Comparison of ENCODE assay signal across 17 cellular contexts in genomic region chr10:8278099-8278498, GRCh38.
DNase-seq lines count a peak whose midpoint lies in the region; ATAC-seq and TF ChIP-seq lines count a peak whose summit lies in the region.
"Had no signal": no experiment of that assay in that cellular context is flagged by ENCODE, and none has a peak within 500 bp of the region (broad histone marks: within the 10 kb centered on the region; RNA-seq: fewer than 3 reads in every experiment).

No MANE protein-coding gene starts in this region.

- no peak overlapping the region for H3K27ac Mint-ChIP-seq in activated CD8-positive, alpha-beta memory T cell treated with anti-CD3 and anti-CD28 coated beads, Interleukin-2, amount 10 ng/mL, durations not matched to agents 7 days and 5 days
- no peak overlapping the region for H3K27ac Mint-ChIP-seq in activated CD4-positive, alpha-beta memory T cell treated with anti-CD3 and anti-CD28 coated beads, Interleukin-2, amount 10 ng/mL, durations not matched to agents 7 days and 5 days
- H3K27ac Mint-ChIP-seq: CD4-positive, alpha-beta T cell had no signal

- TF ChIP-seq CTCF in GM06990 (IDR thresholded peaks at IDR 0.05; ENCODE audit: insufficient read depth, low read length, poor library complexity, severe bottlenecking), result no peak

- DNase-seq in activated CD8-positive, alpha-beta memory T cell treated with anti-CD3 and anti-CD28 coated beads, Interleukin-2, amount 10 ng/mL, durations not matched to agents 7 days and 5 days, result peak; percentile 67
- no peak for DNase-seq in activated CD8-positive, alpha-beta memory T cell treated with anti-CD3 and anti-CD28 coated beads, Interleukin-2, amount 50 U/mL, for 4 hours
- DNase-seq in GM06990 (ENCODE audit: extremely low read depth, insufficient read length) (peak; percentile 28), NCI-H69 (lab: John Stamatoyannopoulos, UW) (no peak)
- DNase-seq in activated CD4-positive, alpha-beta memory T cell treated with anti-CD3 and anti-CD28 coated beads, Interleukin-2, amount 10 ng/mL, durations not matched to agents 7 days and 5 days, result peak; percentile 28
- DNase-seq in effector CD4-positive, alpha-beta T cell, result no peak
- DNase-seq: AML-193; Calu3; CD4-positive, alpha-beta T cell; DMS79; GOT3; Kasumi-1; NCI-H1930; NCI-H2171; SHP77 treated with DMSO at 0.1 percent for 48 hours had no signal

- no peak overlapping the region for H3K4me3 Mint-ChIP-seq in activated CD8-positive, alpha-beta memory T cell treated with anti-CD3 and anti-CD28 coated beads, Interleukin-2, amount 10 ng/mL, durations not matched to agents 7 days and 5 days
- no peak overlapping the region for H3K4me3 Mint-ChIP-seq in activated CD4-positive, alpha-beta memory T cell treated with anti-CD3 and anti-CD28 coated beads, Interleukin-2, amount 10 ng/mL, durations not matched to agents 7 days and 5 days
- H3K4me3 Mint-ChIP-seq: CD4-positive, alpha-beta T cell had no signal

- peaks cover 14% of the 10 kb centered on the region for H3K4me1 Mint-ChIP-seq in activated CD8-positive, alpha-beta memory T cell treated with anti-CD3 and anti-CD28 coated beads, Interleukin-2, amount 10 ng/mL, durations not matched to agents 7 days and 5 days
- peaks cover 15% of the 10 kb centered on the region for H3K4me1 Mint-ChIP-seq in activated CD4-positive, alpha-beta memory T cell treated with anti-CD3 and anti-CD28 coated beads, Interleukin-2, amount 10 ng/mL, durations not matched to agents 7 days and 5 days

- peak; percentile 61 for ATAC-seq in activated CD8-positive, alpha-beta memory T cell treated with anti-CD3 and anti-CD28 coated beads, Interleukin-2, amount 10 ng/mL, durations not matched to agents 7 days and 5 days
- peak; percentile 76 for ATAC-seq in GM19351 (IDR thresholded peaks at IDR 0.05; ENCODE audit: unreplicated experiment)
- ATAC-seq in HG02798 (IDR thresholded peaks at IDR 0.05; ENCODE audit: poor library complexity, unreplicated experiment), result no peak

- POLR2A ChIA-PET in activated CD4-positive, alpha-beta memory T cell treated with anti-CD3 and anti-CD28 coated beads, Interleukin-2, amount 10 ng/mL, durations not matched to agents 7 days and 5 days (lab: Charles Lee), result no interaction called here

- H3K27me3 Mint-ChIP-seq in activated CD8-positive, alpha-beta memory T cell treated with anti-CD3 and anti-CD28 coated beads, Interleukin-2, amount 10 ng/mL, durations not matched to agents 7 days and 5 days, result no peaks in the 10 kb centered on the region
- no peaks in the 10 kb centered on the region for H3K27me3 Mint-ChIP-seq in activated CD4-positive, alpha-beta memory T cell treated with anti-CD3 and anti-CD28 coated beads, Interleukin-2, amount 10 ng/mL, durations not matched to agents 7 days and 5 days
- H3K27me3 Mint-ChIP-seq: CD4-positive, alpha-beta T cell had no signal

- no peaks in the 10 kb centered on the region for H3K27me3 ChIP-seq in GM06990 (replicated peaks; ENCODE audit: control insufficient read depth, insufficient read depth, low read length)

- H3K36me3 Mint-ChIP-seq in activated CD8-positive, alpha-beta memory T cell treated with anti-CD3 and anti-CD28 coated beads, Interleukin-2, amount 10 ng/mL, durations not matched to agents 7 days and 5 days, result peaks cover 3% of the 10 kb centered on the region
- peaks cover 5% of the 10 kb centered on the region for H3K36me3 Mint-ChIP-seq in activated CD4-positive, alpha-beta memory T cell treated with anti-CD3 and anti-CD28 coated beads, Interleukin-2, amount 10 ng/mL, durations not matched to agents 7 days and 5 days (ENCODE audit: low read depth)

- H3K4me3 ChIP-seq in GM06990 (replicated peaks; ENCODE audit: low read depth, low read length), result no peak overlapping the region

- peaks cover 2% of the 10 kb centered on the region for H3K9me3 Mint-ChIP-seq in activated CD8-positive, alpha-beta memory T cell treated with anti-CD3 and anti-CD28 coated beads, Interleukin-2, amount 10 ng/mL, durations not matched to agents 7 days and 5 days (ENCODE audit: low read depth)
- H3K9me3 Mint-ChIP-seq in activated CD4-positive, alpha-beta memory T cell treated with anti-CD3 and anti-CD28 coated beads, Interleukin-2, amount 10 ng/mL, durations not matched to agents 7 days and 5 days, result no peaks in the 10 kb centered on the region
- H3K9me3 Mint-ChIP-seq: CD4-positive, alpha-beta T cell had no signal

- H3K36me3 ChIP-seq in GM06990 (ENCODE audit: control insufficient read depth, insufficient read depth, low read length), result no peaks in the 10 kb centered on the region

- CTCF ChIA-PET in activated CD8-positive, alpha-beta memory T cell treated with anti-CD3 and anti-CD28 coated beads, Interleukin-2, amount 10 ng/mL, durations not matched to agents 7 days and 5 days (lab: Charles Lee), result no interaction called here
- CTCF ChIA-PET in activated CD4-positive, alpha-beta memory T cell treated with anti-CD3 and anti-CD28 coated beads, Interleukin-2, amount 10 ng/mL, durations not matched to agents 7 days and 5 days (lab: Charles Lee), result interaction anchor here (0.6 kb wide), 1 partner anchor 224 kb away, joined by 4 read pairs; the partner anchor contains the start of gene GATA3

Comparison
In these comparisons a context has a peak if more than half of its experiments do, and no peak if none do; other contexts are left out.
1. DNase-seq: peak in activated CD8-positive, alpha-beta memory T cell treated with anti-CD3 and anti-CD28 coated beads, Interleukin-2, amount 10 ng/mL, durations not matched to agents 7 days and 5 days (single experiment), GM06990 (single experiment) and activated CD4-positive, alpha-beta memory T cell treated with anti-CD3 and anti-CD28 coated beads, Interleukin-2, amount 10 ng/mL, durations not matched to agents 7 days and 5 days (single experiment); none in activated CD8-positive, alpha-beta memory T cell treated with anti-CD3 and anti-CD28 coated beads, Interleukin-2, amount 50 U/mL, for 4 hours (single experiment), NCI-H69 (single experiment) and effector CD4-positive, alpha-beta T cell (single experiment).